Comparison of ENCODE assay signal across 11 cellular contexts in the genomic region with DNA sequence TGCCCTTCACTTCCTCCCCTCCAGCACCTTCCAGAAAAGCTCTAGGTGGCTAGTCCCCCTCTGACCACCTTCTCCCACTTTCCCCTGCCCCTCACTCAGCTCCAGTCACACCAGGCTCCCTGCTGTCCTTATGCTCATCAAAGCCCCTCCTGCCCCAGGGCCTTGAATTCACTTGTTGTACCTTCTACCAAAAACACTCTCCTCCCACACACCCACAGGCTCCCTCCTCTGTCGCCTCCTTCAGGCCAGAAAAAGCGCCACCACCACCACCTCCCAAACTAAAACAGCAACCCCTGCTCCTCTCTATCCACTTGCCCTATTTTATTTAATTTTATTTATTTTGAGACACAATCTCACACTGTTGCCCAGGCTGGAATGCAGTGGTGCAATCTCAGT. TPM values are rescaled to one million over a fixed set of nuclear protein-coding genes. Genes with fewer than 3 reads are reported as not detected.
A peak's percentile ranks its signal among the peaks of the same experiment; 100 is the strongest.
DNase-seq lines count a peak whose midpoint lies in the region; ATAC-seq, FAIRE-seq and TF ChIP-seq lines count a peak whose summit lies in the region.
"Had no signal": no experiment of that assay in that cellular context is flagged by ENCODE, and none has a peak within 500 bp of the region (broad histone marks: within the 10 kb centered on the region; RNA-seq: fewer than 3 reads in every experiment).

No MANE protein-coding gene starts in this region.

- CTCF ChIA-PET in GM12878 (lab: Yijun Ruan, JAX): interaction anchor here (0.6 to 10.7 kb wide), 7 partner anchors 21 to 124 kb away, joined by 3 to 162 read pairs (median 3); no protein-coding TSS in a partner anchor

- no peak for FAIRE-seq in GM12878 (lab: Jason Lieb, UNC)

- no peak overlapping the region for H3K9ac ChIP-seq in OCI-LY1 (ENCODE audit: low read length)
- no peak overlapping the region for H3K9ac ChIP-seq in GM12878 (ENCODE audit: control insufficient read depth, insufficient read depth, low read length)
- H3K9ac ChIP-seq: parathyroid adenoma had no signal

- in situ Hi-C loops in GM12878 (cut with MboI): no loop called here

- SMC1A ChIA-PET in GM12878 (lab: Charles Lee; ENCODE audit: uncharacterized antibody, unreplicated experiment): interaction anchor here (1.0 to 7.3 kb wide), 6 partner anchors 29 to 78 kb away, joined by 3 to 99 read pairs (median 4); no protein-coding TSS in a partner anchor

- POLR2A ChIA-PET in GM12878 (lab: Charles Lee): no interaction called here

- RAD21 ChIA-PET in GM12878 (lab: Charles Lee; ENCODE audit: unreplicated experiment): interaction anchor here (1.9 to 7.3 kb wide), 2 partner anchors 29 to 77 kb away, joined by 10 to 121 read pairs; no protein-coding TSS in a partner anchor

- H3K4me1 ChIP-seq in DOHH2 (ENCODE audit: control insufficient read depth, low read length): no peaks in the 10 kb centered on the region
- no peaks in the 10 kb centered on the region for H3K4me1 ChIP-seq in OCI-LY1 (ENCODE audit: insufficient read depth, low read length, severe bottlenecking)
- H3K4me1 ChIP-seq in GM12878 (ENCODE audit: control insufficient read depth, insufficient read depth, low read length): peaks cover 29% of the 10 kb centered on the region
- peaks cover 14% of the 10 kb centered on the region for H3K4me1 ChIP-seq in osteoblast (ENCODE audit: insufficient read depth, low read length)
- peaks cover 14% of the 10 kb centered on the region for H3K4me1 ChIP-seq in effector memory CD4-positive, alpha-beta T cell (ENCODE audit: control insufficient read depth, insufficient read depth, low read length, poor library complexity, severe bottlenecking)

- peak; percentile 53 for TF ChIP-seq CTCF in DOHH2 (IDR thresholded peaks at IDR 0.05; ENCODE audit: low read depth, low read length, poor library complexity, severe bottlenecking)
- peak; percentile 37; the same call in 1 of the 2 replicates for TF ChIP-seq CTCF in OCI-LY1 (IDR thresholded peaks at IDR 0.05; ENCODE audit: low read length)
- peak; percentile 38 to 56 (median 48); a peak in 5 of 6 replicates for TF ChIP-seq CTCF in GM12878 (IDR thresholded peaks at IDR 0.05 in 2 of 3, conservative IDR thresholded peaks at IDR 0.05 in 1 of 3; ENCODE audit: control insufficient read depth in 2 of 3, extremely low read depth in 1 of 3, insufficient read depth in 1 of 3, low read depth in 3 of 3, low read length in 3 of 3)
- TF ChIP-seq CTCF in osteoblast (IDR thresholded peaks at IDR 0.05; ENCODE audit: extremely low read depth, low read depth, low read length): peak; percentile 31

- H3K27ac ChIP-seq in DOHH2 (ENCODE audit: low read depth, low read length): no peak overlapping the region
- H3K27ac ChIP-seq in OCI-LY1 (ENCODE audit: low read depth, low read length, poor library complexity, severe bottlenecking): no peak overlapping the region
- H3K27ac ChIP-seq in GM12878 (ENCODE audit: control insufficient read depth, insufficient read depth): no peak overlapping the region
- H3K27ac ChIP-seq in osteoblast (ENCODE audit: low read depth, low read length): no peak overlapping the region
- H3K27ac ChIP-seq in effector memory CD4-positive, alpha-beta T cell (ENCODE audit: insufficient read depth, low read length, poor library complexity, severe bottlenecking): no peak overlapping the region
- H3K27ac ChIP-seq: parathyroid adenoma had no signal

- no peak for TF ChIP-seq POLR2A in GM12878 (IDR thresholded peaks at IDR 0.05; ENCODE audit: low read depth, low read length)

- H3K36me3 ChIP-seq in DOHH2 (ENCODE audit: control insufficient read depth, low read length) (no peaks in the 10 kb centered on the region), OCI-LY1 (ENCODE audit: insufficient read depth, low read length) (no peaks in the 10 kb centered on the region), GM12878 (ENCODE audit: control insufficient read depth in 2 of 2, insufficient read depth in 2 of 2, low read length in 1 of 2) (no peaks in the 10 kb centered on the region), osteoblast (ENCODE audit: insufficient read depth, low read length) (no peaks in the 10 kb centered on the region)
- no peaks in the 10 kb centered on the region for H3K36me3 ChIP-seq in effector memory CD4-positive, alpha-beta T cell (ENCODE audit: control insufficient read depth, insufficient read depth, low read length)

- no peak overlapping the region for H3K4me3 ChIP-seq in DOHH2 (ENCODE audit: low read length)
- H3K4me3 ChIP-seq in OCI-LY1 (ENCODE audit: low read depth, low read length, poor library complexity, severe bottlenecking): no peak overlapping the region
- H3K4me3 ChIP-seq in GM12878: no peak overlapping the region
- H3K4me3 ChIP-seq in osteoblast (ENCODE audit: insufficient read depth, low read length): no peak overlapping the region
- no peak overlapping the region for H3K4me3 ChIP-seq in effector memory CD4-positive, alpha-beta T cell (ENCODE audit: insufficient read depth, low read depth, low read length, poor library complexity, severe bottlenecking)

- H3K27me3 ChIP-seq in DOHH2 (ENCODE audit: control insufficient read depth, low read length) (peaks cover 19% of the 10 kb centered on the region), OCI-LY1 (ENCODE audit: insufficient read depth, low read length) (peaks cover 7% of the 10 kb centered on the region), GM12878 (replicated peaks in 1 of 2; ENCODE audit: control insufficient read depth in 2 of 2, insufficient read depth in 2 of 2, low read length in 1 of 2) (no peaks in the 10 kb centered on the region; a peak in 1 of 4 replicates), osteoblast (ENCODE audit: insufficient read depth, low read length) (no peaks in the 10 kb centered on the region)
- H3K27me3 ChIP-seq in effector memory CD4-positive, alpha-beta T cell (replicated peaks; ENCODE audit: control insufficient read depth, insufficient read depth, low read length, poor library complexity, severe bottlenecking): no peaks in the 10 kb centered on the region

- DNase-seq in GM12878 (ENCODE audit: low read depth, low spot score) (no peak), osteoblast (ENCODE audit: insufficient read length, low spot score, missing footprints) (peak; percentile 58), NCI-H510A treated with DMSO at 0.1 percent for 48 hours (lab: John Stamatoyannopoulos, UW) (no peak), NOMO-1 treated with DMSO at 0.1 percent for 48 hours (lab: John Stamatoyannopoulos, UW; ENCODE audit: unreplicated experiment) (no peak)
- DNase-seq in effector memory CD4-positive, alpha-beta T cell: no peak
- DNase-seq: SW 1271 had no signal

- H3K4me2 ChIP-seq in DOHH2 (ENCODE audit: low read length) (no peak overlapping the region), OCI-LY1 (ENCODE audit: low read length) (no peak overlapping the region), GM12878 (ENCODE audit: control insufficient read depth, insufficient read depth) (no peak overlapping the region), osteoblast (ENCODE audit: insufficient read depth, low read length) (no peak overlapping the region)

- H3K9me2 ChIP-seq in DOHH2 (replicated peaks; ENCODE audit: control insufficient read depth, low read length) (no peaks in the 10 kb centered on the region), OCI-LY1 (ENCODE audit: low read depth, low read length) (no peaks in the 10 kb centered on the region)

- no peak for TF ChIP-seq EP300 in GM12878 (IDR thresholded peaks at IDR 0.05; ENCODE audit: borderline replicate concordance in 1 of 2, control insufficient read depth in 1 of 2, low read depth in 2 of 2, low read length in 2 of 2)

- peak; percentile 35; the same call in 1 of the 2 replicates for TF ChIP-seq RAD21 in GM12878 (IDR thresholded peaks at IDR 0.05; ENCODE audit: insufficient read depth, low read depth, low read length)

- BruUV-seq in GM12878 (replicated peaks; lab: Mats Ljungman, UMichigan): no TSS peak

- H4K20me1 ChIP-seq in DOHH2 (ENCODE audit: control insufficient read depth, insufficient read depth, low read depth, low read length): no peaks in the 10 kb centered on the region
- H4K20me1 ChIP-seq in OCI-LY1 (ENCODE audit: insufficient read depth, low read length): no peaks in the 10 kb centered on the region
- H4K20me1 ChIP-seq in GM12878 (ENCODE audit: control insufficient read depth, insufficient read depth): no peaks in the 10 kb centered on the region
- no peaks in the 10 kb centered on the region for H4K20me1 ChIP-seq in osteoblast (ENCODE audit: insufficient read depth, low read length)

- H3K79me2 ChIP-seq in DOHH2 (ENCODE audit: control insufficient read depth, low read length) (no peaks in the 10 kb centered on the region), OCI-LY1 (ENCODE audit: insufficient read depth, low read length) (no peaks in the 10 kb centered on the region), GM12878 (ENCODE audit: control insufficient read depth, insufficient read depth, low read length) (no peaks in the 10 kb centered on the region), osteoblast (ENCODE audit: insufficient read depth, low read length) (no peaks in the 10 kb centered on the region)
- H3K79me2 ChIP-seq: parathyroid adenoma had no signal

- 19% methylated on average over 2 of the region's 2 CpGs for WGBS in GM12878 (ENCODE audit: insufficient coverage, insufficient replicate concordance, low lambda C conversion rate, missing lambda C conversion rate)

- H2AFZ ChIP-seq in OCI-LY1 (ENCODE audit: low read length) (no peak overlapping the region), GM12878 (ENCODE audit: control insufficient read depth, low read depth, low read length) (no peak overlapping the region), osteoblast (ENCODE audit: low read length) (no peak overlapping the region)
- H2AFZ ChIP-seq: parathyroid adenoma had no signal

- ATAC-seq in GM12878 (no peak), GM21423 (IDR thresholded peaks at IDR 0.05; ENCODE audit: unreplicated experiment) (no peak)

- H3K9me3 ChIP-seq in DOHH2 (ENCODE audit: control insufficient read depth, insufficient read depth, low read length): no peaks in the 10 kb centered on the region
- no peaks in the 10 kb centered on the region for H3K9me3 ChIP-seq in OCI-LY1 (ENCODE audit: low read length)
- no peaks in the 10 kb centered on the region for H3K9me3 ChIP-seq in GM12878 (replicated peaks; ENCODE audit: control insufficient read depth, insufficient read depth, low read length)
- H3K9me3 ChIP-seq in osteoblast (ENCODE audit: low read depth, low read length): no peaks in the 10 kb centered on the region
- no peaks in the 10 kb centered on the region for H3K9me3 ChIP-seq in effector memory CD4-positive, alpha-beta T cell (ENCODE audit: control insufficient read depth, low read length)

- no peaks in the 10 kb centered on the region for H3F3A ChIP-seq in DOHH2 (ENCODE audit: control insufficient read depth, insufficient read depth)
- H3F3A ChIP-seq in OCI-LY1 (ENCODE audit: insufficient read depth, low read length): no peaks in the 10 kb centered on the region

- intact Hi-C loops in GM12878 (cut with micrococcal nuclease; ENCODE audit: unreplicated experiment): no loop called here

RNA-seq across cellular contexts. Expression of a gene that starts 4.8 kb away (rescaled TPM):
- total RNA-seq in GM12878 (2013; cell fraction: nucleolus; rRNA removed): not detected in 2 replicates
- total RNA-seq in GM12878 (2014; rRNA removed) (not detected in 2 replicates), GM12878 (2014; rRNA removed; fragmentation: Illumina TruSeq; extraction: Trizol) (not detected in 2 replicates), GM12878 (2021) (not detected in 2 replicates), osteoblast (under 0.01 TPM in 1 of 2 replicates, not detected in the other)
- polyA plus RNA-seq in GM12878 (2011; ENCODE audit: low read depth): not detected
- polyA plus RNA-seq in GM12878 (2011; rRNA removed) (not detected in 2 replicates), GM12878 (2014; fragmentation: Illumina TruSeq; extraction: Trizol) (not detected in 2 replicates), GM12878 (2014; fragmentation: Nextera tagmentation; extraction: Ambion mirVana) (not detected), GM12878 (2014; rRNA removed) (not detected in 2 replicates), GM12878 (2016; fragmentation: Nextera tagmentation; extraction: Ambion mirVana) (not detected)
- not detected in 2 replicates for polyA plus RNA-seq in GM12878 (2011; cell fraction: cytosol; rRNA removed)
- polyA plus RNA-seq in GM12878 (2011; cell fraction: nucleus; rRNA removed): not detected in 2 replicates
- polyA plus RNA-seq in GM12878 (2012): not detected in 2 replicates
- polyA minus RNA-seq in GM12878 (2011; rRNA and poly(A)+ RNA removed): not detected in 2 replicates
- polyA minus RNA-seq in GM12878 (2011; cell fraction: cytosol; rRNA and poly(A)+ RNA removed): not detected in 2 replicates
- polyA minus RNA-seq in GM12878 (2011; cell fraction: nucleus; rRNA and poly(A)+ RNA removed): not detected in 2 replicates
- total RNA-seq: temporal lobe had no signal

RNA-seq across cellular contexts. Expression of a gene that starts 22.9 kb away (rescaled TPM):
- 0.79 and 1.2 TPM in 2 replicates for total RNA-seq in GM12878 (2013; cell fraction: nucleolus; rRNA removed)
- total RNA-seq in GM12878 (2014; rRNA removed) (0.17 and 0.22 TPM in 2 replicates), GM12878 (2014; rRNA removed; fragmentation: Illumina TruSeq; extraction: Trizol) (0.13 TPM in 1 of 2 replicates, not detected in the other), GM12878 (2021) (0.15 and 0.24 TPM in 2 replicates), osteoblast (0.72 and 1.2 TPM in 2 replicates)
- polyA plus RNA-seq in GM12878 (2011; ENCODE audit: low read depth): not detected
- polyA plus RNA-seq in GM12878 (2011; rRNA removed) (0.10 and 0.18 TPM in 2 replicates), GM12878 (2014; fragmentation: Illumina TruSeq; extraction: Trizol) (0.31 and 0.33 TPM in 2 replicates), GM12878 (2014; fragmentation: Nextera tagmentation; extraction: Ambion mirVana) (not detected), GM12878 (2014; rRNA removed) (0.16 and 0.27 TPM in 2 replicates), GM12878 (2016; fragmentation: Nextera tagmentation; extraction: Ambion mirVana) (not detected)
- 0.27 and 0.31 TPM in 2 replicates for polyA plus RNA-seq in GM12878 (2011; cell fraction: cytosol; rRNA removed)
- polyA plus RNA-seq in GM12878 (2011; cell fraction: nucleus; rRNA removed): 0.37 and 0.90 TPM in 2 replicates
- 0.13 and 0.24 TPM in 2 replicates for polyA plus RNA-seq in GM12878 (2012)
- polyA minus RNA-seq in GM12878 (2011; rRNA and poly(A)+ RNA removed): 0.62 and 0.95 TPM in 2 replicates
- not detected in 2 replicates for polyA minus RNA-seq in GM12878 (2011; cell fraction: cytosol; rRNA and poly(A)+ RNA removed)
- polyA minus RNA-seq in GM12878 (2011; cell fraction: nucleus; rRNA and poly(A)+ RNA removed): 0.24 and 0.29 TPM in 2 replicates

RNA-seq across cellular contexts. Expression of a gene that starts 50.5 kb away (rescaled TPM):
- 0.61 TPM in 1 of 2 replicates, not detected in the other for total RNA-seq in GM12878 (2013; cell fraction: nucleolus; rRNA removed)
- total RNA-seq in GM12878 (2014; rRNA removed): 3.7 and 4.0 TPM in 2 replicates
- total RNA-seq in GM12878 (2014; rRNA removed; fragmentation: Illumina TruSeq; extraction: Trizol): 1.8 and 2.7 TPM in 2 replicates
- 2.2 and 2.7 TPM in 2 replicates for total RNA-seq in GM12878 (2021)
- polyA plus RNA-seq in GM12878 (2011; ENCODE audit: low read depth): 0.41 TPM
- 0.03 and 0.07 TPM in 2 replicates for polyA plus RNA-seq in GM12878 (2011; rRNA removed)
- polyA plus RNA-seq in GM12878 (2011; cell fraction: cytosol; rRNA removed): 0.07 and 0.09 TPM in 2 replicates
- 0.03 and 0.04 TPM in 2 replicates for polyA plus RNA-seq in GM12878 (2011; cell fraction: nucleus; rRNA removed)
- polyA plus RNA-seq in GM12878 (2012): 0.38 and 0.72 TPM in 2 replicates
- polyA plus RNA-seq in GM12878 (2014; fragmentation: Illumina TruSeq; extraction: Trizol): 2.1 and 2.7 TPM in 2 replicates
- polyA plus RNA-seq in GM12878 (2014; fragmentation: Nextera tagmentation; extraction: Ambion mirVana): under 1 TPM; 0.24 to 0.56 TPM
- polyA plus RNA-seq in GM12878 (2014; rRNA removed): 2.7 and 2.9 TPM in 2 replicates
- polyA plus RNA-seq in GM12878 (2016; fragmentation: Nextera tagmentation; extraction: Ambion mirVana): 1 to 10 TPM in 1 of 2 experiments, under 1 TPM in 1; 0.82 to 1.9 TPM
- polyA minus RNA-seq in GM12878 (2011; rRNA and poly(A)+ RNA removed): 0.05 and 0.15 TPM in 2 replicates
- 0.73 TPM in 1 of 2 replicates, not detected in the other for polyA minus RNA-seq in GM12878 (2011; cell fraction: cytosol; rRNA and poly(A)+ RNA removed)
- polyA minus RNA-seq in GM12878 (2011; cell fraction: nucleus; rRNA and poly(A)+ RNA removed): not detected in 2 replicates
- 50.1 and 53.6 TPM in 2 replicates for total RNA-seq in osteoblast

RNA-seq across cellular contexts. Expression of a gene that starts 54.3 kb away (rescaled TPM):
- total RNA-seq in GM12878 (2013; cell fraction: nucleolus; rRNA removed): 8.9 and 15.2 TPM in 2 replicates
- total RNA-seq in GM12878 (2014; rRNA removed) (5.2 and 6.5 TPM in 2 replicates), GM12878 (2014; rRNA removed; fragmentation: Illumina TruSeq; extraction: Trizol) (1.7 and 2.0 TPM in 2 replicates), GM12878 (2021) (22.7 and 26.4 TPM in 2 replicates), osteoblast (6.5 and 7.2 TPM in 2 replicates)
- polyA plus RNA-seq in GM12878 (2011; ENCODE audit: low read depth): 5.6 TPM
- polyA plus RNA-seq in GM12878 (2011; rRNA removed) (1.7 and 2.3 TPM in 2 replicates), GM12878 (2014; fragmentation: Illumina TruSeq; extraction: Trizol) (1.0 and 4.9 TPM in 2 replicates), GM12878 (2014; fragmentation: Nextera tagmentation; extraction: Ambion mirVana) (1 to 10 TPM in 1 of 2 experiments, under 1 TPM in 1; 0.55 to 1.1 TPM), GM12878 (2014; rRNA removed) (19.2 and 25.5 TPM in 2 replicates), GM12878 (2016; fragmentation: Nextera tagmentation; extraction: Ambion mirVana) (10 to 100 TPM in 1 of 2 experiments, 1 to 10 TPM in 1; 2.3 to 17.6 TPM)
- polyA plus RNA-seq in GM12878 (2011; cell fraction: cytosol; rRNA removed): 6.5 and 6.9 TPM in 2 replicates
- 33.6 and 46.6 TPM in 2 replicates for polyA plus RNA-seq in GM12878 (2011; cell fraction: nucleus; rRNA removed)
- polyA plus RNA-seq in GM12878 (2012): 18.8 and 19.6 TPM in 2 replicates
- polyA minus RNA-seq in GM12878 (2011; rRNA and poly(A)+ RNA removed): 3.7 and 7.5 TPM in 2 replicates
- 11.7 and 18.0 TPM in 2 replicates for polyA minus RNA-seq in GM12878 (2011; cell fraction: cytosol; rRNA and poly(A)+ RNA removed)
- 6.0 and 10.0 TPM in 2 replicates for polyA minus RNA-seq in GM12878 (2011; cell fraction: nucleus; rRNA and poly(A)+ RNA removed)

Comparison
In these comparisons a context has a peak if more than half of its experiments do, and no peak if none do; other contexts are left out.
1. RNA of a gene that starts 50.5 kb away (total RNA-seq): 50.1 to 53.6 TPM in osteoblast; 0.61 to 4.0 TPM in GM12878; every median in the first group is over 10 times any median in the second.
2. Peak in every context shown above with its lines, with median percentiles within 50 percentile points of each other: CTCF ChIP-seq.